ENCODE assay signal across 8 cellular contexts in genomic region chr11:8959546-8960166, GRCh38. TPM values are rescaled to one million over a fixed set of nuclear protein-coding genes. Genes with fewer than 3 reads are reported as not detected.
DNase-seq lines count a peak whose midpoint lies in the region; ATAC-seq and TF ChIP-seq lines count a peak whose summit lies in the region.

No MANE protein-coding gene starts in this region.

- peaks cover 0 to 25% (median 0%) of the 10 kb centered on the region in 3 donors for H3K36me3 ChIP-seq in Peyer's patch
- peaks cover 10% of the 10 kb centered on the region for H3K36me3 ChIP-seq in mammary epithelial cell (ENCODE audit: insufficient read depth, low read length)
- H3K36me3 ChIP-seq in liver (ENCODE audit: control insufficient read depth in 4 of 4, insufficient read depth in 3 of 4, low read depth in 1 of 4, low read length in 3 of 4): peaks cover under 1 to 12% (median 5%) of the 10 kb centered on the region in 4 donors
- peaks cover 14 to 23% (median 14%) of the 10 kb centered on the region in 3 donors for H3K36me3 ChIP-seq in tibial artery

- ATAC-seq in GM19372 (IDR thresholded peaks at IDR 0.05; ENCODE audit: low read depth, unreplicated experiment): peak; percentile 38

- peak in 5 of 6 experiments; percentile 25 to 75 (median 62) for TF ChIP-seq CTCF in Peyer's patch (IDR thresholded peaks at IDR 0.05)
- TF ChIP-seq CTCF in mammary epithelial cell (conservative IDR thresholded peaks at IDR 0.05 in 1 of 2, IDR thresholded peaks at IDR 0.05 in 1 of 2; ENCODE audit: extremely low read depth in 1 of 2, insufficient read depth in 1 of 2, low read depth in 1 of 2, low read length in 2 of 2): peak; percentile 71 to 77
- peak; percentile 57 for TF ChIP-seq CTCF in liver (IDR thresholded peaks at IDR 0.05; ENCODE audit: low read depth, low read length, missing input control)
- TF ChIP-seq CTCF in tibial artery (IDR thresholded peaks at IDR 0.05): peak; percentile 61 to 64

- intact Hi-C loops in mammary epithelial cell (cut with micrococcal nuclease): loop anchor here (1.0 to 10.0 kb wide), 9 partner anchors 45 to 735 kb away; no protein-coding TSS in a partner anchor
- intact Hi-C loops in tibial artery (cut with DNase I; ENCODE audit: low total_unique reads): loop anchor here (5.0 to 10.0 kb wide), 2 partner anchors 42 to 275 kb away; partner anchors contain the start of genes RPL27A and TRIM66

- no peaks in the 10 kb centered on the region for H3K27me3 ChIP-seq in Peyer's patch
- no peaks in the 10 kb centered on the region for H3K27me3 ChIP-seq in mammary epithelial cell (ENCODE audit: insufficient read depth, low read length)
- H3K27me3 ChIP-seq in liver (ENCODE audit: control insufficient read depth in 4 of 4, insufficient read depth in 4 of 4, low read length in 3 of 4): no peaks in the 10 kb centered on the region
- H3K27me3 ChIP-seq in tibial artery: no peaks in the 10 kb centered on the region

- BruUV-seq in mammary epithelial cell (replicated peaks; lab: Mats Ljungman, UMichigan): no TSS peak

- in situ Hi-C loops in mammary epithelial cell (cut with MboI; ENCODE audit: low sequenced_read_pairs in 2 of 2): loop anchor here (5.0 to 10.0 kb wide), 2 partner anchors 265 to 272 kb away; no protein-coding TSS in a partner anchor

- TF ChIP-seq RAD21 in liver (IDR thresholded peaks at IDR 0.05): peak; percentile 79 to 83

- peaks cover 76% of the 10 kb centered on the region for H3K79me2 ChIP-seq in mammary epithelial cell (ENCODE audit: insufficient read depth, low read length)

- H3K27ac ChIP-seq in Peyer's patch (peak overlapping the region in 2 of 4 donors; percentile 44 to 45), mammary epithelial cell (ENCODE audit: insufficient read depth, low read depth, low read length) (peak overlapping the region; percentile 15), liver (ENCODE audit: low read depth in 1 of 2, low read length in 2 of 2) (peak overlapping the region; percentile 1 to 39), tibial artery (peak overlapping the region; percentile 56 to 75)

- peak; percentile 46 for DNase-seq in NCI-H2171 treated with DMSO at 0.1 percent for 48 hours (lab: John Stamatoyannopoulos, UW)
- no peak for DNase-seq in NCI-H2171 (lab: John Stamatoyannopoulos, UW)
- peak; percentile 75 for DNase-seq in HT1080 (ENCODE audit: low read depth)
- peak in 1 of 3 donors; percentile 48 for DNase-seq in Peyer's patch
- peak; percentile 68 for DNase-seq in mammary epithelial cell
- no peak for DNase-seq in tibial artery

- no peaks in the 10 kb centered on the region for H3K9me3 ChIP-seq in Peyer's patch
- H3K9me3 ChIP-seq in mammary epithelial cell (replicated peaks; ENCODE audit: insufficient read depth, low read length): no peaks in the 10 kb centered on the region
- H3K9me3 ChIP-seq in liver (ENCODE audit: control insufficient read depth in 4 of 4, low read length in 3 of 4): no peaks in the 10 kb centered on the region
- no peaks in the 10 kb centered on the region for H3K9me3 ChIP-seq in tibial artery

- 50% methylated on average over 2 of the region's 2 CpGs for WGBS in mammary epithelial cell (ENCODE audit: low coverage, missing lambda C conversion rate)
- WGBS in liver: 28% methylated on average over 2 of the region's 2 CpGs

- H3K4me3 ChIP-seq in Peyer's patch: peak overlapping the region in 1 of 4 donors; percentile 0
- H3K4me3 ChIP-seq in mammary epithelial cell (replicated peaks in 1 of 3; ENCODE audit: insufficient read depth in 1 of 3, low read depth in 2 of 3, low read length in 3 of 3): no peak overlapping the region
- no peak overlapping the region for H3K4me3 ChIP-seq in liver (ENCODE audit: low read depth in 1 of 3, low read length in 3 of 3)
- H3K4me3 ChIP-seq in tibial artery: peak overlapping the region in 1 of 2 donors; percentile 9

- H3K4me1 ChIP-seq in Peyer's patch (peaks cover 0 to 35% (median 9%) of the 10 kb centered on the region in 4 donors), mammary epithelial cell (ENCODE audit: insufficient read depth, low read length) (peaks cover 25% of the 10 kb centered on the region), liver (ENCODE audit: control insufficient read depth in 4 of 4, insufficient read depth in 4 of 4, low read length in 3 of 4) (peaks cover 6 to 23% (median 19%) of the 10 kb centered on the region in 4 donors), tibial artery (peaks cover 0 to 40% (median 22%) of the 10 kb centered on the region in 4 donors)

- peak overlapping the region; percentile 66 for H3K4me2 ChIP-seq in mammary epithelial cell (ENCODE audit: insufficient read depth, low read depth, low read length)

- H2AFZ ChIP-seq in mammary epithelial cell (ENCODE audit: low read depth, low read length): no peak overlapping the region

- CTCF ChIA-PET in mammary epithelial cell (lab: Charles Lee; ENCODE audit: low non-redundant PET): interaction anchor here (0.6 to 1.1 kb wide), 6 partner anchors 42 to 301 kb away, joined by 4 to 11 read pairs (median 7); no protein-coding TSS in a partner anchor

- no peak for TF ChIP-seq POLR2A in Peyer's patch (IDR thresholded peaks at IDR 0.05)

- dilution Hi-C loops in mammary epithelial cell (cut with HindIII; ENCODE audit: low sequenced_read_pairs): no loop called here

- H4K20me1 ChIP-seq in mammary epithelial cell (ENCODE audit: insufficient read depth, low read length): no peaks in the 10 kb centered on the region

- no peak overlapping the region for H3K9ac ChIP-seq in mammary epithelial cell (ENCODE audit: insufficient read depth, low read length)
- peak overlapping the region in 1 of 2 donors; percentile 17 for H3K9ac ChIP-seq in liver (ENCODE audit: low read depth in 1 of 2, low read length in 2 of 2)

TF ChIP-seq in liver, 16 proteins besides CTCF, POLR2A, EP300 and RAD21:
- TF ChIP-seq NR2F2 (IDR thresholded peaks at IDR 0.05): peak; percentile 29
- TF ChIP-seq HNF4A (conservative IDR thresholded peaks at IDR 0.05): no peak
TF ChIP-seq in liver: peak in this region for 1.

RNA-seq across cellular contexts. Expression of gene TMEM9B, which starts 4.6 kb away (rescaled TPM):
- 44.6 and 52.8 TPM in 2 replicates for total RNA-seq in HT1080 (2014; rRNA removed; shearing (Covaris generic))
- polyA plus RNA-seq in HT1080 (2015; cell fraction: cytosol; rRNA removed): 40.6 and 48.3 TPM in 2 replicates
- 21.5 and 24.7 TPM in 2 replicates for polyA plus RNA-seq in HT1080 (2015; cell fraction: nucleus; rRNA removed)
- total RNA-seq in Peyer's patch: 10 to 100 TPM; 23.1 to 84.2 (median 53.6) TPM
- 10 to 100 TPM; 37.8 to 52.7 TPM for total RNA-seq in mammary epithelial cell
- 29.7 TPM for polyA plus RNA-seq in mammary epithelial cell
- 3.3 TPM for polyA minus RNA-seq in mammary epithelial cell
- total RNA-seq in liver: 10 to 100 TPM; 18.7 to 23.9 TPM
- 10 to 100 TPM; 17.0 to 20.3 TPM for polyA plus RNA-seq in liver

RNA-seq across cellular contexts. Expression of gene ASCL3, which starts 16.8 kb away (rescaled TPM):
- not detected in 2 replicates for total RNA-seq in HT1080 (2014; rRNA removed; shearing (Covaris generic))
- not detected in 2 replicates for polyA plus RNA-seq in HT1080 (2015; cell fraction: cytosol; rRNA removed)
- not detected in 2 replicates for polyA plus RNA-seq in HT1080 (2015; cell fraction: nucleus; rRNA removed)
- not detected for total RNA-seq in Peyer's patch
- total RNA-seq in mammary epithelial cell: not detected
- polyA plus RNA-seq in mammary epithelial cell: not detected
- polyA minus RNA-seq in mammary epithelial cell: not detected
- total RNA-seq in liver: not detected
- polyA plus RNA-seq in liver: not detected

RNA-seq across cellular contexts. Expression of gene C11orf16, which starts 26.9 kb away (rescaled TPM):
- total RNA-seq in HT1080 (2014; rRNA removed; shearing (Covaris generic)): not detected in 2 replicates
- polyA plus RNA-seq in HT1080 (2015; cell fraction: cytosol; rRNA removed): not detected in 2 replicates
- not detected in 2 replicates for polyA plus RNA-seq in HT1080 (2015; cell fraction: nucleus; rRNA removed)
- total RNA-seq in Peyer's patch (not detected), mammary epithelial cell (not detected), liver (not detected)
- polyA plus RNA-seq in mammary epithelial cell (not detected), liver (not detected)
- polyA minus RNA-seq in mammary epithelial cell: not detected

RNA-seq across cellular contexts. Expression of gene NRIP3, which starts 44.1 kb away (rescaled TPM):
- 52.6 and 61.3 TPM in 2 replicates for total RNA-seq in HT1080 (2014; rRNA removed; shearing (Covaris generic))
- 42.3 and 50.6 TPM in 2 replicates for polyA plus RNA-seq in HT1080 (2015; cell fraction: cytosol; rRNA removed)
- 31.5 and 33.1 TPM in 2 replicates for polyA plus RNA-seq in HT1080 (2015; cell fraction: nucleus; rRNA removed)
- total RNA-seq in Peyer's patch (1 to 10 TPM in 1 of 4 donors, under 1 TPM in 1, not detected in 2; 0.80 to 1.7 TPM), mammary epithelial cell (1 to 10 TPM; 2.3 to 2.4 TPM), liver (1 to 10 TPM in 1 of 2 donors, under 1 TPM in 1; under 0.01 to 1.0 TPM)
- polyA plus RNA-seq in mammary epithelial cell (1.4 TPM), liver (under 1 TPM in 1 of 2 donors, not detected in 1; 0.07 TPM)
- not detected for polyA minus RNA-seq in mammary epithelial cell

RNA-seq across cellular contexts. Expression of gene AKIP1, which starts 48.7 kb away (rescaled TPM):
- total RNA-seq in HT1080 (2014; rRNA removed; shearing (Covaris generic)): 30.3 and 34.1 TPM in 2 replicates
- polyA plus RNA-seq in HT1080 (2015; cell fraction: cytosol; rRNA removed): 45.0 and 53.0 TPM in 2 replicates
- 28.8 and 29.2 TPM in 2 replicates for polyA plus RNA-seq in HT1080 (2015; cell fraction: nucleus; rRNA removed)
- 10 to 100 TPM in 2 of 4 donors, 1 to 10 TPM in 2; 8.6 to 21.7 (median 12.5) TPM for total RNA-seq in Peyer's patch
- total RNA-seq in mammary epithelial cell: 10 to 100 TPM; 31.7 to 35.2 TPM
- polyA plus RNA-seq in mammary epithelial cell: 40.5 TPM
- 21.3 TPM for polyA minus RNA-seq in mammary epithelial cell
- total RNA-seq in liver: 10 to 100 TPM in 1 of 2 donors, 1 to 10 TPM in 1; 9.3 to 10.1 TPM
- polyA plus RNA-seq in liver: 10 to 100 TPM in 1 of 2 donors, 1 to 10 TPM in 1; 9.7 to 12.3 TPM

Comparison
In these comparisons a context has a peak if more than half of its experiments do, and no peak if none do; other contexts are left out.
1. DNase-seq: peak in NCI-H2171 treated with DMSO at 0.1 percent for 48 hours (single experiment), HT1080 (single experiment) and mammary epithelial cell (single experiment); none in NCI-H2171 (single experiment) and tibial artery (0 of 2).
2. Peak in every context shown above with its lines, with median percentiles within 50 percentile points of each other: CTCF ChIP-seq.